In genomic region chr10:89535185-89536012, GRCh38 we compare ENCODE assay signal across 9 cellular contexts. TPM values are rescaled to one million over a fixed set of nuclear protein-coding genes. Genes with fewer than 3 reads are reported as not detected.
A peak's percentile ranks its signal among the peaks of the same experiment; 100 is the strongest.
DNase-seq lines count a peak whose midpoint lies in the region; ATAC-seq, FAIRE-seq and TF ChIP-seq lines count a peak whose summit lies in the region.
"Had no signal": no experiment of that assay in that cellular context is flagged by ENCODE, and none has a peak within 500 bp of the region (broad histone marks: within the 10 kb centered on the region; RNA-seq: fewer than 3 reads in every experiment).

Gene SLC16A12 (minus strand): TSS chr10:89535594. CDS start chr10:89462578, 73,016 bp downstream.

- no peak for TF ChIP-seq RAD21 in A549 (conservative IDR thresholded peaks at IDR 0.05 in 1 of 2, IDR thresholded peaks at IDR 0.05 in 1 of 2)

- no peaks in the 10 kb centered on the region for H3K36me3 ChIP-seq in HUES6 (ENCODE audit: control insufficient read depth, insufficient read depth, low read length)
- H3K36me3 ChIP-seq in endothelial cell of umbilical vein (ENCODE audit: control insufficient read depth in 2 of 2, extremely low read depth in 1 of 2, insufficient read depth in 2 of 2, low read length in 2 of 2) = no peaks in the 10 kb centered on the region
- H3K36me3 ChIP-seq in muscle layer of colon (ENCODE audit: insufficient read depth, low read length) = no peaks in the 10 kb centered on the region

- peaks cover 42% of the 10 kb centered on the region for H3K27me3 ChIP-seq in HUES6 (ENCODE audit: control insufficient read depth, insufficient read depth, low read length)
- H3K27me3 ChIP-seq in endothelial cell of umbilical vein (ENCODE audit: control insufficient read depth in 2 of 2, insufficient read depth in 2 of 2, low read length in 2 of 2) = peaks cover 33 to 63% of the 10 kb centered on the region in 2 experiments
- H3K27me3 ChIP-seq in muscle layer of colon (ENCODE audit: control insufficient read depth in 1 of 2, insufficient read depth in 2 of 2, low read length in 2 of 2) = peaks cover 17 to 37% of the 10 kb centered on the region in 2 donors

- H3K9me3 ChIP-seq in A549 = no peaks in the 10 kb centered on the region
- H3K9me3 ChIP-seq in HUES6 (ENCODE audit: control insufficient read depth, insufficient read depth, low read depth, low read length) = no peaks in the 10 kb centered on the region
- H3K9me3 ChIP-seq in endothelial cell of umbilical vein (replicated peaks; ENCODE audit: control insufficient read depth, insufficient read depth, low read length) = no peaks in the 10 kb centered on the region
- H3K9me3 ChIP-seq in muscle layer of colon (ENCODE audit: low read length) = no peaks in the 10 kb centered on the region

- no peak for TF ChIP-seq EP300 in A549 (IDR thresholded peaks at IDR 0.05)

- H3K4me3 ChIP-seq in A549 = peak within 1 kb of the TSS; percentile 40
- H3K4me3 ChIP-seq in HUES6 (ENCODE audit: low read depth, low read length) = peak within 1 kb of the TSS; percentile 87
- peak within 1 kb of the TSS in 2 of 3 experiments; percentile 31 to 38 for H3K4me3 ChIP-seq in endothelial cell of umbilical vein (replicated peaks in 1 of 3; ENCODE audit: insufficient read depth in 1 of 3, low read depth in 1 of 3, low read length in 3 of 3)
- peak within 1 kb of the TSS; percentile 18 to 22 for H3K4me3 ChIP-seq in muscle layer of colon (ENCODE audit: low read depth in 1 of 2, low read length in 2 of 2)

- CTCF ChIA-PET in A549 (lab: Yijun Ruan, JAX) = interaction anchor here (1.1 to 2.1 kb wide), 3 partner anchors 15 to 109 kb away, joined by 5 to 7 read pairs (median 6); no protein-coding TSS in a partner anchor
- CTCF ChIA-PET in endothelial cell of umbilical vein (lab: Charles Lee) = interaction anchor here (0.6 to 1.4 kb wide), 6 partner anchors 14 to 111 kb away, joined by 3 to 5 read pairs (median 4); no protein-coding TSS in a partner anchor

- 41% methylated on average over 32 of the region's 87 CpGs for WGBS in A549 (ENCODE audit: missing lambda C conversion rate)

- DNase-seq in A549 (ENCODE audit: low read depth in 1 of 2, low spot score in 1 of 2) (no peak), endothelial cell of umbilical vein (ENCODE audit: low read depth, low spot score) (no peak), C1 segment of cervical spinal cord (lab: John Stamatoyannopoulos, UW) (no peak), HUDEP-2 (lab: John Stamatoyannopoulos, UW; ENCODE audit: unreplicated experiment in 76 of 76) (no peak)

- TF ChIP-seq CTCF in A549 (IDR thresholded peaks at IDR 0.05) (no peak), endothelial cell of umbilical vein (IDR thresholded peaks at IDR 0.05; ENCODE audit: extremely low read depth in 1 of 2, insufficient read depth in 1 of 2, low read depth in 1 of 2, low read length in 2 of 2) (no peak)

- intact Hi-C loops in endothelial cell of umbilical vein (cut with micrococcal nuclease) = loop anchor here (1.0 kb wide), 1 partner anchor 18 kb away; no protein-coding TSS in a partner anchor

- peak within 1 kb of the TSS; percentile 12 to 61; a peak in 3 of 6 replicates for H3K27ac ChIP-seq in A549
- H3K27ac ChIP-seq in HUES6 (ENCODE audit: low read depth, low read length) = no peak within 1 kb of the TSS
- H3K27ac ChIP-seq in endothelial cell of umbilical vein (ENCODE audit: insufficient read depth, low read depth, low read length) = no peak within 1 kb of the TSS
- no peak within 1 kb of the TSS for H3K27ac ChIP-seq in muscle layer of colon (ENCODE audit: low read depth, low read length)

- H3K9ac ChIP-seq in HUES6 (ENCODE audit: low read length) (peak within 1 kb of the TSS; percentile 69), endothelial cell of umbilical vein (replicated peaks; ENCODE audit: extremely low read depth, insufficient read depth, low read length) (no peak within 1 kb of the TSS), muscle layer of colon (ENCODE audit: low read length) (no peak within 1 kb of the TSS)

- no peaks in the 10 kb centered on the region for H3K79me2 ChIP-seq in endothelial cell of umbilical vein (ENCODE audit: control insufficient read depth, insufficient read depth, low read length)

- H2AFZ ChIP-seq in endothelial cell of umbilical vein (ENCODE audit: low read depth, low read length) = peak within 1 kb of the TSS; percentile 60

- H3K9me1 ChIP-seq in endothelial cell of umbilical vein (replicated peaks; ENCODE audit: control insufficient read depth, extremely low read depth, insufficient read depth, low read length) = no peaks in the 10 kb centered on the region

- no peaks in the 10 kb centered on the region for H4K20me1 ChIP-seq in endothelial cell of umbilical vein (replicated peaks; ENCODE audit: control insufficient read depth, extremely low read depth, insufficient read depth, low read length)

- dilution Hi-C loops in endothelial cell of umbilical vein (cut with MboI; ENCODE audit: extremely low pct_ligation_motif_present, low sequenced_read_pairs) = no loop called here

- peak within 1 kb of the TSS; percentile 93 for H3K4me2 ChIP-seq in A549
- H3K4me2 ChIP-seq in endothelial cell of umbilical vein (ENCODE audit: insufficient read depth, low read length) = peak within 1 kb of the TSS; percentile 48

- FAIRE-seq in A549 (lab: Jason Lieb, UNC) (no peak), endothelial cell of umbilical vein (lab: Jason Lieb, UNC) (peak; percentile 57)

- TF ChIP-seq POLR2A in A549 (IDR thresholded peaks at IDR 0.05; ENCODE audit: low read length) = no peak
- no peak for TF ChIP-seq POLR2A in endothelial cell of umbilical vein (IDR thresholded peaks at IDR 0.05; ENCODE audit: low read depth, low read length)

- POLR2A ChIA-PET in A549 (lab: Yijun Ruan, JAX) (no interaction called here), endothelial cell of umbilical vein (lab: Charles Lee) (no interaction called here)

- H3K4me1 ChIP-seq in A549 (0 out of 3 replicates have a peak, but pooled peaks cover 6% of the 10 kb centered on the region), HUES6 (ENCODE audit: control insufficient read depth, insufficient read depth, low read length) (peaks cover 36% of the 10 kb centered on the region), endothelial cell of umbilical vein (ENCODE audit: control insufficient read depth, extremely low read depth, insufficient read depth, low read length) (peaks cover 3% of the 10 kb centered on the region), muscle layer of colon (ENCODE audit: insufficient read depth, low read length) (peaks cover 5% of the 10 kb centered on the region)

- ATAC-seq in A549 (peak; percentile 68 to 78), GM21786 (IDR thresholded peaks at IDR 0.05; ENCODE audit: unreplicated experiment) (no peak), GM18873 (IDR thresholded peaks at IDR 0.05; ENCODE audit: low FRiP score, unreplicated experiment) (no peak)

- no TSS peak for BruUV-seq in endothelial cell of umbilical vein (replicated peaks; lab: Mats Ljungman, UMichigan)

TF ChIP-seq in A549, 52 proteins besides CTCF, POLR2A, EP300 and RAD21:
- TF ChIP-seq GATA3 (IDR thresholded peaks at IDR 0.05; ENCODE audit: borderline replicate concordance) (no peak), MYC (IDR thresholded peaks at IDR 0.05; ENCODE audit: borderline replicate concordance, low read length) (no peak), E2F6 (IDR thresholded peaks at IDR 0.05; ENCODE audit: borderline replicate concordance, low read depth) (peak; percentile 75; the same call in 1 of the 2 replicates), MAX (IDR thresholded peaks at IDR 0.05) (peak; percentile 61; the same call in 1 of the 2 replicates)

TF ChIP-seq in endothelial cell of umbilical vein, 7 proteins besides CTCF, POLR2A, EP300 and RAD21:
- no peak for TF ChIP-seq MAX (IDR thresholded peaks at IDR 0.05; ENCODE audit: insufficient read depth, insufficient read length)
- peak; percentile 55 for TF ChIP-seq EZH2 (IDR thresholded peaks at IDR 0.05; ENCODE audit: borderline replicate concordance, low read depth, low read length, severe bottlenecking)
- TF ChIP-seq FOS (IDR thresholded peaks at IDR 0.05; ENCODE audit: borderline replicate concordance, insufficient read depth, low read length) = no peak
- no peak for TF ChIP-seq JUN (IDR thresholded peaks at IDR 0.05; ENCODE audit: borderline replicate concordance, insufficient read depth, insufficient read length, low read depth)
- TF ChIP-seq POLR2AphosphoS5 (IDR thresholded peaks at IDR 0.05; ENCODE audit: insufficient read depth, low read depth, low read length) = no peak
- no peak for TF ChIP-seq GATA2 (IDR thresholded peaks at IDR 0.05; ENCODE audit: insufficient read depth, insufficient read length, low read depth, low read length)
- no peak for TF ChIP-seq MYC (IDR thresholded peaks at IDR 0.05; ENCODE audit: low read depth, low read length)

RNA-seq across cellular contexts. Expression of gene SLC16A12, which starts in this region (rescaled TPM):
- polyA plus RNA-seq in A549 (2011; rRNA removed) (0.11 and 0.14 TPM in 2 replicates), A549 (2017; fragmentation: RNase III; extraction: RNeasy Plus Mini Kit Qiagen cat#74134 plus additional on column Dnase treatment) (0.03 to 0.19 TPM (median 0.08 TPM) in 3 replicates), endothelial cell of umbilical vein (not detected in 2 replicates)
- polyA plus RNA-seq in A549 (2012; cell fraction: cytosol; rRNA removed) = 0.01 and 0.04 TPM in 2 replicates
- polyA plus RNA-seq in A549 (2012; cell fraction: nucleus; rRNA removed) = 0.01 and 2.4 TPM in 2 replicates
- 0.05 and 0.08 TPM in 2 replicates for polyA minus RNA-seq in A549 (2011; rRNA and poly(A)+ RNA removed)
- total RNA-seq in endothelial cell of umbilical vein = not detected in 2 replicates
- not detected in 2 replicates for polyA plus RNA-seq in endothelial cell of umbilical vein (2011; cell fraction: cytosol; rRNA removed)
- polyA plus RNA-seq in endothelial cell of umbilical vein (2011; cell fraction: nucleus; rRNA removed) = not detected in 2 replicates
- not detected in 2 replicates for polyA plus RNA-seq in endothelial cell of umbilical vein (2012)
- not detected in 2 replicates for polyA minus RNA-seq in endothelial cell of umbilical vein
- not detected for polyA minus RNA-seq in endothelial cell of umbilical vein (2011; cell fraction: cytosol; rRNA and poly(A)+ RNA removed)
- not detected in 2 replicates for polyA minus RNA-seq in endothelial cell of umbilical vein (2011; cell fraction: nucleus; rRNA and poly(A)+ RNA removed)
- total RNA-seq: dermis microvascular lymphatic vessel endothelial cell had no signal

Comparison
In these comparisons a context has a peak if more than half of its experiments do, and no peak if none do; other contexts are left out.
1. ATAC-seq: peak in A549 (2 of 2); none in GM21786 (single experiment) and GM18873 (single experiment).
2. H3K27ac ChIP-seq: peak in A549 (2 of 2); none in HUES6 (single experiment), endothelial cell of umbilical vein (single experiment) and muscle layer of colon (single experiment).
3. H3K4me3 ChIP-seq: peak in every context shown above with its lines; median percentile 87 in HUES6; 40 in A549; 34 in endothelial cell of umbilical vein; 20 in muscle layer of colon.